21 cellular contexts compared by ENCODE assay signal in the genomic region with DNA sequence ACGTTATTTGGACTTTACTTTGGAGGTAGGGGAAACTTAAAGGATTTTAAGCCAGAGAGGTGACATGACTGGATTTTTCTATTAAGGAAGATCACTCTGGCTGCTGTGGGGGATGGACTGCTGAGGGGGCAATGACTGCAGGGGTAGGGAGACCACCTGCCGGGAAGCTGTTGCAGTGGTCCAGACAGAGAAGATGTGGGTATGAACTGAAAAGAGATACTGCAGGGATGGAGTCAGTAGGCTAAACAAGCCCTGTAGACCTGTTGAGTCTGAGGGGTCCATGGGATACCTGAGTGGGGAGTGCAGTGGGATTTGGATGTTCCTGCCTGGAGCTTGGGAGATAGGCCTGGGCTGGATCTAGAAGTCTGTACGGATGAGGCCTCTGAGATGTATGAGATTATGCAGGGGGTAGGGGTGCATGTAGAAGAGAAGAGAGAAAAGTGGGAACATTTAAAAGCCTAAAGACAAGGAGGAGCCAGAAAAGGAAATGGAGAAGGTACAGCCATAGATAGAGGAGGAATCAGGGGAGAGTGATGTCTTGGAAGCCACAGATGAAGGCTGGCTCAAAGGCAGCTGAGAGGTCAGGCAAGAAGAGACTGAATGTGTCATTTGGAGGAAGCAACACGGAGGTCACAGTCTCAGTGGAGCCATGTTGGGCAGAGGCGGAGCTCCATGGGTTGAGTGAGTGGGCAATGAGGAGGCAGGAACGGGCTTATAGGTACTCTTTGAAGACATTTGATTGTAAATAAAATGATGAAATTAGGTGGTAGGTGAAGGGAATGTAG. TPM values are rescaled to one million over a fixed set of nuclear protein-coding genes. Genes with fewer than 3 reads are reported as not detected.
A peak's percentile ranks its signal among the peaks of the same experiment; 100 is the strongest.
DNase-seq lines count a peak whose midpoint lies in the region; ATAC-seq lines count a peak whose summit lies in the region.
"Had no signal": no experiment of that assay in that cellular context is flagged by ENCODE, and none has a peak within 500 bp of the region (broad histone marks: within the 10 kb centered on the region; RNA-seq: fewer than 3 reads in every experiment).

No MANE protein-coding gene starts in this region.

- intact Hi-C loops in right cardiac atrium (cut with DNase I), result loop anchor here (2.0 to 5.0 kb wide), 4 partner anchors 135 to 151 kb away; no protein-coding TSS in a partner anchor

- no peaks in the 10 kb centered on the region for H3K9me3 ChIP-seq in KOPT-K1 (ENCODE audit: insufficient read depth, low read length, poor library complexity, severe bottlenecking)
- H3K9me3 ChIP-seq in duodenal mucosa (ENCODE audit: control insufficient read depth in 1 of 2, low read length in 2 of 2), result no peaks in the 10 kb centered on the region
- no peaks in the 10 kb centered on the region for H3K9me3 ChIP-seq in right cardiac atrium (ENCODE audit: control insufficient read depth, low read length)
- H3K9me3 ChIP-seq: adrenal gland, BE2C, heart right ventricle, sigmoid colon, upper lobe of right lung had no signal

- ATAC-seq in right cardiac atrium (no peak), HG02885 (IDR thresholded peaks at IDR 0.05; ENCODE audit: poor library complexity, unreplicated experiment) (no peak), GM18517 (IDR thresholded peaks at IDR 0.05; ENCODE audit: unreplicated experiment) (no peak), GM18907 (IDR thresholded peaks at IDR 0.05; ENCODE audit: unreplicated experiment) (no peak)
- ATAC-seq: foreskin keratinocyte, heart right ventricle had no signal

- H3K27me3 ChIP-seq in duodenal mucosa (ENCODE audit: control insufficient read depth in 1 of 2, insufficient read depth in 2 of 2, low read length in 2 of 2) (no peaks in the 10 kb centered on the region), right cardiac atrium (ENCODE audit: control insufficient read depth, insufficient read depth) (no peaks in the 10 kb centered on the region)
- H3K27me3 ChIP-seq: BE2C, foreskin keratinocyte, upper lobe of right lung had no signal

- H3K27ac ChIP-seq in KOPT-K1 (ENCODE audit: low read depth, low read length, poor library complexity, severe bottlenecking), result peak overlapping the region; percentile 91
- H3K27ac ChIP-seq in duodenal mucosa (ENCODE audit: low read depth, low read length), result peak overlapping the region; percentile 36
- H3K27ac ChIP-seq in right cardiac atrium (ENCODE audit: low read length), result no peak overlapping the region
- H3K27ac ChIP-seq: adrenal gland, foreskin keratinocyte, sigmoid colon, upper lobe of right lung, VCaP had no signal

- 88% methylated on average over 6 of the region's 6 CpGs for WGBS in right cardiac atrium

- H3K4me3 ChIP-seq in duodenal mucosa (ENCODE audit: low read depth in 1 of 2, low read length in 2 of 2) (no peak overlapping the region), right cardiac atrium (ENCODE audit: low read length) (no peak overlapping the region)
- H3K4me3 ChIP-seq: adrenal gland, sigmoid colon, upper lobe of right lung had no signal

- H3K36me3 ChIP-seq in KOPT-K1 (ENCODE audit: insufficient read depth, low read length) (no peaks in the 10 kb centered on the region), duodenal mucosa (ENCODE audit: control insufficient read depth in 1 of 2, insufficient read depth in 2 of 2, low read length in 2 of 2) (no peaks in the 10 kb centered on the region)
- H3K36me3 ChIP-seq: adrenal gland, BE2C, heart right ventricle, sigmoid colon, upper lobe of right lung had no signal

- H3K4me1 ChIP-seq in duodenal mucosa (ENCODE audit: control insufficient read depth in 1 of 2, insufficient read depth in 2 of 2, low read length in 2 of 2), result peaks cover 22 to 34% of the 10 kb centered on the region in 2 donors
- peaks cover 4% of the 10 kb centered on the region for H3K4me1 ChIP-seq in right cardiac atrium (ENCODE audit: control insufficient read depth, insufficient read depth, low read length)
- H3K4me1 ChIP-seq: adrenal gland, BE2C, foreskin keratinocyte had no signal

- peak; percentile 57 for DNase-seq in activated CD8-positive, alpha-beta memory T cell treated with anti-CD3 and anti-CD28 coated beads, Interleukin-2, amount 50 U/mL, for 48 hours
- DNase-seq in activated CD8-positive, alpha-beta memory T cell treated with anti-CD3 and anti-CD28 coated beads, Interleukin-2, amount 50 U/mL, for 4 hours, result no peak
- DNase-seq in right cardiac atrium, result no peak
- DNase-seq: adrenal gland; BE2C; effector CD8-positive, alpha-beta T cell; EL; foreskin keratinocyte; heart right ventricle; KG1; NCI-H187 treated with DMSO at 0.1 percent for 48 hours; NCI-H526 treated with DMSO at 0.1 percent for 48 hours; sigmoid colon; upper lobe of right lung had no signal

- peak overlapping the region in 1 of 2 donors; percentile 0 for H3K9ac ChIP-seq in duodenal mucosa (ENCODE audit: low read depth in 1 of 2, low read length in 2 of 2)

RNA-seq across cellular contexts. Expression of a gene that starts 25.9 kb away (rescaled TPM):
- total RNA-seq in right cardiac atrium, result 1 to 10 TPM in 2 of 4 donors, under 1 TPM in 2; 0.50 to 1.5 (median 1.0) TPM
- polyA plus RNA-seq in right cardiac atrium, result 0.48 TPM
- total RNA-seq: foreskin keratinocyte had no signal
- polyA plus RNA-seq: foreskin keratinocyte had no signal

RNA-seq across cellular contexts. Expression of a gene that starts 42.7 kb away (rescaled TPM):
- 1 to 10 TPM in 2 of 4 donors, under 1 TPM in 2; 0.34 to 2.0 (median 1.1) TPM for total RNA-seq in right cardiac atrium
- polyA plus RNA-seq in right cardiac atrium, result 0.20 TPM
- total RNA-seq: chondrocyte, foreskin keratinocyte had no signal
- polyA plus RNA-seq: foreskin keratinocyte had no signal
